ENCODE assay signal across 2 cellular contexts in the genomic region with DNA sequence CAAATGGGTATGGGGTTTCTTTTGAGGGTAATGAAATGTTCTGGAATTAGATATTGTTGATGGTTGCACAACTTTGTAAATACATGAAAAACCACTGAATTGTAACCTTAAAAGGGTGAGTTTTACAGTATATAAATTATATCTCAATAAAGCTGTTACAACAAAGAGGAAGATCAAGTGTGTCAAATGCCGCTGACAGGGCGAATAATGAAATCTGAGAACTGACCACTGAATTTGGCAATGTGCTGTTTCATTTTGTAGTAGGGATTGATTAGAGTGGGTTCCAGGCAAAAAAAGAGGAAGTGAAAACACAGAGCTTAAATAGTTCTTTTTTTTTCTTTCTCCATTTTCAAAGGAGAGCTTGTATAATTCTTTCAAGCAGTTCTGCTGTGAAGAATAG.
TF ChIP-seq lines count a peak whose summit lies in the region.

No MANE protein-coding gene starts in this region.

TF ChIP-seq in K562, 482 proteins besides CTCF, POLR2A, EP300 and RAD21 (continued from another document and continues in another):
- TF ChIP-seq ZFP36 (IDR thresholded peaks at IDR 0.05; ENCODE audit: low read depth, low read length, partially characterized antibody) = no peak
- peak; percentile 51; the same call in 1 of the 2 replicates for TF ChIP-seq MAFK (IDR thresholded peaks at IDR 0.05; ENCODE audit: low read length)
- no peak for TF ChIP-seq POLR2AphosphoS5 (IDR thresholded peaks at IDR 0.05; ENCODE audit: control insufficient read depth, insufficient read depth, low read depth, low read length)
- TF ChIP-seq ZNF12 (CRISPR knock-in tag; IDR thresholded peaks at IDR 0.05) = no peak
- no peak for TF ChIP-seq KLF6 (CRISPR knock-in tag; IDR thresholded peaks at IDR 0.05; ENCODE audit: borderline replicate concordance)
- TF ChIP-seq CEBPG (CRISPR knock-in tag; IDR thresholded peaks at IDR 0.05) = no peak
- peak; percentile 55 to 62; a peak in 2 of 4 replicates for TF ChIP-seq CEBPG (tag; conservative IDR thresholded peaks at IDR 0.05 in 1 of 2, IDR thresholded peaks at IDR 0.05 in 1 of 2)
- TF ChIP-seq KLF13 (tag; IDR thresholded peaks at IDR 0.05; ENCODE audit: borderline replicate concordance, low read depth) = no peak
- TF ChIP-seq CEBPB (tag; IDR thresholded peaks at IDR 0.05) = peak; percentile 78
- 0 out of 2 replicates have a peak, but pooled peaks have one; percentile 7 for TF ChIP-seq NFE2 (IDR thresholded peaks at IDR 0.05; ENCODE audit: low read depth)
- 0 out of 2 replicates have a peak, but pooled peaks have one; percentile 13 for TF ChIP-seq ARID3A (IDR thresholded peaks at IDR 0.05; ENCODE audit: borderline replicate concordance, low read depth, low read length)
- peak; percentile 37; the same call in 1 of the 2 replicates for TF ChIP-seq SMARCA4 (IDR thresholded peaks at IDR 0.05)
- peak; percentile 99 for TF ChIP-seq SPI1 (IDR thresholded peaks at IDR 0.05; ENCODE audit: borderline replicate concordance, low read depth, low read length)
- no peak for TF ChIP-seq KDM5B (IDR thresholded peaks at IDR 0.05; ENCODE audit: insufficient replicate concordance, low read depth, low read length)
- peak; percentile 28; the same call in 1 of the 2 replicates for TF ChIP-seq MAFG (tag; conservative IDR thresholded peaks at IDR 0.05)
- TF ChIP-seq ZNF3 (CRISPR knock-in tag; IDR thresholded peaks at IDR 0.05) = no peak
- no peak for TF ChIP-seq ZNF696 (CRISPR knock-in tag; conservative IDR thresholded peaks at IDR 0.05)
- TF ChIP-seq, protein P1, sequence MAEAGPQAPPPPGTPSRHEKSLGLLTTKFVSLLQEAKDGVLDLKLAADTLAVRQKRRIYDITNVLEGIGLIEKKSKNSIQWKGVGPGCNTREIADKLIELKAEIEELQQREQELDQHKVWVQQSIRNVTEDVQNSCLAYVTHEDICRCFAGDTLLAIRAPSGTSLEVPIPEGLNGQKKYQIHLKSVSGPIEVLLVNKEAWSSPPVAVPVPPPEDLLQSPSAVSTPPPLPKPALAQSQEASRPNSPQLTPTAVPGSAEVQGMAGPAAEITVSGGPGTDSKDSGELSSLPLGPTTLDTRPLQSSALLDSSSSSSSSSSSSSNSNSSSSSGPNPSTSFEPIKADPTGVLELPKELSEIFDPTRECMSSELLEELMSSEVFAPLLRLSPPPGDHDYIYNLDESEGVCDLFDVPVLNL (CRISPR knock-in tag; IDR thresholded peaks at IDR 0.05; ENCODE audit: low read depth) = no peak
- peak; percentile 32; the same call in 1 of the 2 replicates for TF ChIP-seq ZNF384 (IDR thresholded peaks at IDR 0.05; ENCODE audit: low read depth, low read length)
- TF ChIP-seq, protein P2, sequence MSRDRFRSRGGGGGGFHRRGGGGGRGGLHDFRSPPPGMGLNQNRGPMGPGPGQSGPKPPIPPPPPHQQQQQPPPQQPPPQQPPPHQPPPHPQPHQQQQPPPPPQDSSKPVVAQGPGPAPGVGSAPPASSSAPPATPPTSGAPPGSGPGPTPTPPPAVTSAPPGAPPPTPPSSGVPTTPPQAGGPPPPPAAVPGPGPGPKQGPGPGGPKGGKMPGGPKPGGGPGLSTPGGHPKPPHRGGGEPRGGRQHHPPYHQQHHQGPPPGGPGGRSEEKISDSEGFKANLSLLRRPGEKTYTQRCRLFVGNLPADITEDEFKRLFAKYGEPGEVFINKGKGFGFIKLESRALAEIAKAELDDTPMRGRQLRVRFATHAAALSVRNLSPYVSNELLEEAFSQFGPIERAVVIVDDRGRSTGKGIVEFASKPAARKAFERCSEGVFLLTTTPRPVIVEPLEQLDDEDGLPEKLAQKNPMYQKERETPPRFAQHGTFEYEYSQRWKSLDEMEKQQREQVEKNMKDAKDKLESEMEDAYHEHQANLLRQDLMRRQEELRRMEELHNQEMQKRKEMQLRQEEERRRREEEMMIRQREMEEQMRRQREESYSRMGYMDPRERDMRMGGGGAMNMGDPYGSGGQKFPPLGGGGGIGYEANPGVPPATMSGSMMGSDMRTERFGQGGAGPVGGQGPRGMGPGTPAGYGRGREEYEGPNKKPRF (IDR thresholded peaks at IDR 0.05; ENCODE audit: low read depth, low read length) = no peak
- no peak for TF ChIP-seq ZFP30 (CRISPR knock-in tag; IDR thresholded peaks at IDR 0.05; ENCODE audit: borderline replicate concordance)
- TF ChIP-seq SIX5 (IDR thresholded peaks at IDR 0.05; ENCODE audit: borderline replicate concordance in 1 of 2, insufficient read depth in 1 of 2, low read depth in 1 of 2, low read length in 2 of 2) = no peak
- TF ChIP-seq, protein P3, sequence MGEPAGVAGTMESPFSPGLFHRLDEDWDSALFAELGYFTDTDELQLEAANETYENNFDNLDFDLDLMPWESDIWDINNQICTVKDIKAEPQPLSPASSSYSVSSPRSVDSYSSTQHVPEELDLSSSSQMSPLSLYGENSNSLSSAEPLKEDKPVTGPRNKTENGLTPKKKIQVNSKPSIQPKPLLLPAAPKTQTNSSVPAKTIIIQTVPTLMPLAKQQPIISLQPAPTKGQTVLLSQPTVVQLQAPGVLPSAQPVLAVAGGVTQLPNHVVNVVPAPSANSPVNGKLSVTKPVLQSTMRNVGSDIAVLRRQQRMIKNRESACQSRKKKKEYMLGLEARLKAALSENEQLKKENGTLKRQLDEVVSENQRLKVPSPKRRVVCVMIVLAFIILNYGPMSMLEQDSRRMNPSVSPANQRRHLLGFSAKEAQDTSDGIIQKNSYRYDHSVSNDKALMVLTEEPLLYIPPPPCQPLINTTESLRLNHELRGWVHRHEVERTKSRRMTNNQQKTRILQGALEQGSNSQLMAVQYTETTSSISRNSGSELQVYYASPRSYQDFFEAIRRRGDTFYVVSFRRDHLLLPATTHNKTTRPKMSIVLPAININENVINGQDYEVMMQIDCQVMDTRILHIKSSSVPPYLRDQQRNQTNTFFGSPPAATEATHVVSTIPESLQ (CRISPR knock-in tag; IDR thresholded peaks at IDR 0.05) = no peak
- peak; percentile 71 for TF ChIP-seq ZNF316 (IDR thresholded peaks at IDR 0.05)

TF ChIP-seq in WTC11, 78 proteins besides CTCF, POLR2A, EP300 and RAD21 (continued from another document):
- TF ChIP-seq AR (CRISPR knock-in tag; IDR thresholded peaks at IDR 0.05) = no peak
- no peak for TF ChIP-seq ZNF396 (CRISPR knock-in tag; IDR thresholded peaks at IDR 0.05; ENCODE audit: borderline replicate concordance)
- no peak for TF ChIP-seq MLX (CRISPR knock-in tag; IDR thresholded peaks at IDR 0.05)
- no peak for TF ChIP-seq EMX1 (CRISPR knock-in tag; IDR thresholded peaks at IDR 0.05)
- TF ChIP-seq SP1 (CRISPR knock-in tag; conservative IDR thresholded peaks at IDR 0.05) = no peak
- TF ChIP-seq E2F1 (CRISPR knock-in tag; IDR thresholded peaks at IDR 0.05) = no peak
- TF ChIP-seq ZMAT4 (CRISPR knock-in tag; IDR thresholded peaks at IDR 0.05) = no peak
- TF ChIP-seq, protein P4, sequence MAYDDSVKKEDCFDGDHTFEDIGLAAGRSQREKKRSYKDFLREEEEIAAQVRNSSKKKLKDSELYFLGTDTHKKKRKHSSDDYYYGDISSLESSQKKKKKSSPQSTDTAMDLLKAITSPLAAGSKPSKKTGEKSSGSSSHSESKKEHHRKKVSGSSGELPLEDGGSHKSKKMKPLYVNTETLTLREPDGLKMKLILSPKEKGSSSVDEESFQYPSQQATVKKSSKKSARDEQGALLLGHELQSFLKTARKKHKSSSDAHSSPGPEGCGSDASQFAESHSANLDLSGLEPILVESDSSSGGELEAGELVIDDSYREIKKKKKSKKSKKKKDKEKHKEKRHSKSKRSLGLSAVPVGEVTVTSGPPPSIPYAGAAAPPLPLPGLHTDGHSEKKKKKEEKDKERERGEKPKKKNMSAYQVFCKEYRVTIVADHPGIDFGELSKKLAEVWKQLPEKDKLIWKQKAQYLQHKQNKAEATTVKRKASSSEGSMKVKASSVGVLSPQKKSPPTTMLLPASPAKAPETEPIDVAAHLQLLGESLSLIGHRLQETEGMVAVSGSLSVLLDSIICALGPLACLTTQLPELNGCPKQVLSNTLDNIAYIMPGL (CRISPR knock-in tag; IDR thresholded peaks at IDR 0.05) = no peak
